8 cellular contexts compared by ENCODE assay signal in genomic region chr7:44999245-45000095, GRCh38. TPM values are rescaled to one million over a fixed set of nuclear protein-coding genes. Genes with fewer than 3 reads are reported as not detected.
DNase-seq lines count a peak whose midpoint lies in the region; ATAC-seq, FAIRE-seq and TF ChIP-seq lines count a peak whose summit lies in the region.

No MANE protein-coding gene starts in this region.

- no peak for TF ChIP-seq CTCF in D721Med (IDR thresholded peaks at IDR 0.05; ENCODE audit: insufficient read depth, missing control alignments)
- TF ChIP-seq CTCF in OCI-LY3 (IDR thresholded peaks at IDR 0.05; ENCODE audit: low read depth, low read length) = no peak
- no peak for TF ChIP-seq CTCF in epithelial cell of esophagus (IDR thresholded peaks at IDR 0.05; ENCODE audit: insufficient read depth, low read depth, low read length, missing control alignments)

- no peak for FAIRE-seq in D721Med (lab: Jason Lieb, UNC)

- H2AFZ ChIP-seq in OCI-LY3 (ENCODE audit: low read depth, low read length) = peak overlapping the region; percentile 98

- peak overlapping the region; percentile 74 for H3K27ac ChIP-seq in OCI-LY3 (ENCODE audit: low read length)

- peaks cover under 1% of the 10 kb centered on the region for H3K36me3 ChIP-seq in OCI-LY3 (replicated peaks; ENCODE audit: low read depth, low read length)

- H3K79me2 ChIP-seq in OCI-LY3 (ENCODE audit: low read length) = peaks cover 34% of the 10 kb centered on the region

- H3K9me3 ChIP-seq in OCI-LY3 (ENCODE audit: insufficient read depth, low read length) = peaks cover 3% of the 10 kb centered on the region
- H3K9me3 ChIP-seq in mononuclear cell (ENCODE audit: low read depth, low read length) = no peaks in the 10 kb centered on the region

- H3K4me2 ChIP-seq in OCI-LY3 (ENCODE audit: low read length) = peak overlapping the region; percentile 93

- H3K9ac ChIP-seq in OCI-LY3 (ENCODE audit: low read length) = peak overlapping the region; percentile 94

- H3K27me3 ChIP-seq in OCI-LY3 (ENCODE audit: low read depth, low read length) = no peaks in the 10 kb centered on the region
- H3K27me3 ChIP-seq in mononuclear cell (ENCODE audit: insufficient read depth, low read length) = no peaks in the 10 kb centered on the region

- DNase-seq in D721Med (ENCODE audit: insufficient read length, low spot score) (peak; percentile 64), HuH-7.5 (ENCODE audit: low spot score) (peak; percentile 94), activated T-cell treated with anti-CD3 and anti-CD28 coated beads for 24 hours (ENCODE audit: low read depth) (peak; percentile 99), epithelial cell of esophagus (ENCODE audit: low read depth) (peak; percentile 100)
- DNase-seq in stimulated activated CD8-positive, alpha-beta memory T cell treated with anti-CD3 and anti-CD28 coated beads, Interleukin-2, amount 100 ng/mL, for 48 hours (ENCODE audit: low read depth in 2 of 2) = peak; percentile 99 to 100

- H4K20me1 ChIP-seq in OCI-LY3 (ENCODE audit: insufficient read depth, low read length) = peaks cover 17% of the 10 kb centered on the region

- peak; percentile 64 for ATAC-seq in GM21526 (IDR thresholded peaks at IDR 0.05; ENCODE audit: low FRiP score, unreplicated experiment)

- H3K4me1 ChIP-seq in OCI-LY3 (ENCODE audit: low read length) (peaks cover 32% of the 10 kb centered on the region), mononuclear cell (ENCODE audit: insufficient read depth, low read length) (peaks cover 46% of the 10 kb centered on the region)

- H3K4me3 ChIP-seq in OCI-LY3 (ENCODE audit: low read length) (peak overlapping the region; percentile 95), epithelial cell of esophagus (ENCODE audit: low read length) (peak overlapping the region; percentile 64), mononuclear cell (ENCODE audit: low read length) (peak overlapping the region; percentile 76)

RNA-seq across cellular contexts. Expression of gene CCM2, which starts 0.5 kb away (rescaled TPM):
- 35.7 TPM for total RNA-seq in mononuclear cell

RNA-seq across cellular contexts. Expression of gene MYO1G, which starts 20.7 kb away (rescaled TPM):
- total RNA-seq in mononuclear cell = 180 TPM

Comparison
In these comparisons a context has a peak if more than half of its experiments do, and no peak if none do; other contexts are left out.
1. Peak in every context shown above with its lines: DNase-seq, ATAC-seq, H3K4me3 ChIP-seq and H3K27ac ChIP-seq.